ENCODE assay signal across 5 cellular contexts in genomic region chr6:38092462-38092861, GRCh38.
"Had no signal": no experiment of that assay in that cellular context is flagged by ENCODE, and none has a peak within 500 bp of the region (broad histone marks: within the 10 kb centered on the region; RNA-seq: fewer than 3 reads in every experiment).

No MANE protein-coding gene starts in this region.

- H3K4me3 ChIP-seq: GM23248, K562 had no signal

- ATAC-seq: K562 had no signal

- DNase-seq: GM23248, H9, HCEC 1CT, IMR-90 had no signal

- H3K27ac ChIP-seq: GM23248 had no signal
